Comparison of ENCODE assay signal across 8 cellular contexts in genomic region chr16:2047330-2048115, GRCh38. TPM values are rescaled to one million over a fixed set of nuclear protein-coding genes. Genes with fewer than 3 reads are reported as not detected.
A peak's percentile ranks its signal among the peaks of the same experiment; 100 is the strongest.
DNase-seq lines count a peak whose midpoint lies in the region; ATAC-seq and TF ChIP-seq lines count a peak whose summit lies in the region.

Gene NTHL1, minus strand, starts transcription at chr16:2047834. Its CDS starts 11 bp downstream, at chr16:2047823.
Gene TSC2, plus strand, starts transcription at chr16:2047985. Its CDS starts 631 bp downstream, at chr16:2048616.

- no peaks in the 10 kb centered on the region for H3K9me3 Mint-ChIP-seq in activated naive CD8-positive, alpha-beta T cell treated with anti-CD3 and anti-CD28 coated beads, Interleukin-2, amount 50 U/mL, for 24 hours
- H3K9me3 Mint-ChIP-seq in type B pancreatic cell: no peaks in the 10 kb centered on the region

- H3K4me1 Mint-ChIP-seq in activated naive CD8-positive, alpha-beta T cell treated with anti-CD3 and anti-CD28 coated beads, Interleukin-2, amount 50 U/mL, for 24 hours: peaks cover 23% of the 10 kb centered on the region
- peaks cover 15% of the 10 kb centered on the region for H3K4me1 Mint-ChIP-seq in type B pancreatic cell (ENCODE audit: unreplicated experiment)

- ATAC-seq in HG02642 (IDR thresholded peaks at IDR 0.05; ENCODE audit: poor library complexity, unreplicated experiment): peak; percentile 91
- ATAC-seq in activated naive CD8-positive, alpha-beta T cell treated with anti-CD3 and anti-CD28 coated beads, Interleukin-2, amount 50 U/mL, for 24 hours: peak; percentile 97

- peak; percentile 79 for DNase-seq in NCI-H1105 treated with DMSO at 0.1 percent for 48 hours (lab: John Stamatoyannopoulos, UW)
- DNase-seq in SW 1271 (lab: John Stamatoyannopoulos, UW): peak; percentile 60 to 87
- DNase-seq in activated naive CD8-positive, alpha-beta T cell treated with anti-CD3 and anti-CD28 coated beads, Interleukin-2, amount 50 U/mL, for 24 hours: peak; percentile 96
- DNase-seq in cardiac septum (ENCODE audit: low spot score): peak; percentile 98
- peak; percentile 93 for DNase-seq in pons (ENCODE audit: low spot score)
- peak; percentile 98 for DNase-seq in type B pancreatic cell (ENCODE audit: extremely low spot score, unreplicated experiment)

- peak within 1 kb of the TSS; percentile 91 for H3K4me3 Mint-ChIP-seq in activated naive CD8-positive, alpha-beta T cell treated with anti-CD3 and anti-CD28 coated beads, Interleukin-2, amount 50 U/mL, for 24 hours
- peak within 1 kb of the TSS; percentile 93 for H3K4me3 Mint-ChIP-seq in type B pancreatic cell

- TF ChIP-seq CTCF in GM12872 (IDR thresholded peaks at IDR 0.05; ENCODE audit: insufficient read depth, low read depth, low read length): 0 out of 3 replicates have a peak, but pooled peaks have one; percentile 15
- TF ChIP-seq CTCF in type B pancreatic cell (conservative IDR thresholded peaks at IDR 0.05): peak; percentile 42

- H3K27ac Mint-ChIP-seq in activated naive CD8-positive, alpha-beta T cell treated with anti-CD3 and anti-CD28 coated beads, Interleukin-2, amount 50 U/mL, for 24 hours: peak within 1 kb of the TSS; percentile 64
- peak within 1 kb of the TSS; percentile 79 for H3K27ac Mint-ChIP-seq in type B pancreatic cell

- H3K36me3 Mint-ChIP-seq in activated naive CD8-positive, alpha-beta T cell treated with anti-CD3 and anti-CD28 coated beads, Interleukin-2, amount 50 U/mL, for 24 hours (ENCODE audit: low read depth): peaks cover 9% of the 10 kb centered on the region
- H3K36me3 Mint-ChIP-seq in type B pancreatic cell: peaks cover 3% of the 10 kb centered on the region

- intact Hi-C loops in cardiac septum (cut with DNase I): loop anchor here (5.0 kb wide), 1 partner anchor 35 kb away; no protein-coding TSS in a partner anchor

- no peaks in the 10 kb centered on the region for H3K27me3 Mint-ChIP-seq in activated naive CD8-positive, alpha-beta T cell treated with anti-CD3 and anti-CD28 coated beads, Interleukin-2, amount 50 U/mL, for 24 hours
- H3K27me3 Mint-ChIP-seq in type B pancreatic cell: no peaks in the 10 kb centered on the region

RNA-seq across cellular contexts. Expression of gene NTHL1, which starts in this region (rescaled TPM):
- total RNA-seq in cardiac septum (10.4 TPM), type B pancreatic cell (ENCODE audit: low replicate concordance) (18.1 and 37.6 TPM in 2 replicates)

RNA-seq across cellular contexts. Expression of gene TSC2, which starts in this region (rescaled TPM):
- total RNA-seq in cardiac septum (73.3 TPM), type B pancreatic cell (ENCODE audit: low replicate concordance) (131 and 208 TPM in 2 replicates)

Comparison
In these comparisons a context has a peak if more than half of its experiments do, and no peak if none do; other contexts are left out.
1. Peak in every context shown above with its lines: DNase-seq and ATAC-seq.